Comparison of ENCODE assay signal across 14 cellular contexts in the genomic region with DNA sequence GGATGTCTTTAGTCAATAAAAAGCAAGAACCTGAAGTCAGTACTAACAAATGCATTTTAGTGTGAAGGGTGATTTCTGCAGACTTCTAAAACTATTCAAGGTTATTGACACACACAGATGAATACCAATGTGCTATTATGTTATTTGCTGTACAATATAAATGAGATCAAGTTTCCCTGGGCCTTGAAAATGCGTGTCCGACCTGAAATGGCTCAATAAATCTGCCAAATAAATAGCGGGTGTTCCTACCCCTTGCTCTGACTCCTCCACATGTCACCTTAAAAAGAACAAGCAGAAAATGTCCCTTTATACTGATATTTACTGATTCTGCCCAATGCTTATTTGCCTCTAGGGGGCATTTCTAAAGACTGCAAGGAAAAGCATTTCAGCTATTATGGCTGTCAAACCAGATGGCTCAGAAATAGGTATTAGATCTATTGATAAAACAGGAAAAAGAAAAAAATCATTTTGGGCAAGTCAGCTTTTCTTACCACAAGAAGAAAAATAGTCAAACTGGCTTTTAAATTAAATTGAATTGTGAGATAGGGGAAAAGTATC.
DNase-seq lines count a peak whose midpoint lies in the region; TF ChIP-seq lines count a peak whose summit lies in the region.
"Had no signal": no experiment of that assay in that cellular context is flagged by ENCODE, and none has a peak within 500 bp of the region (broad histone marks: within the 10 kb centered on the region; RNA-seq: fewer than 3 reads in every experiment).

No MANE protein-coding gene starts in this region.

- TF ChIP-seq CTCF in brain microvascular endothelial cell (IDR thresholded peaks at IDR 0.05; ENCODE audit: low read depth, low read length, missing control alignments) (peak; percentile 26), retinal pigment epithelial cell (conservative IDR thresholded peaks at IDR 0.05; ENCODE audit: low read depth, low read length) (peak; percentile 14)

- no peaks in the 10 kb centered on the region for H3K27me3 ChIP-seq in brain microvascular endothelial cell (replicated peaks)
- H3K27me3 ChIP-seq: cardiac muscle cell, vagina had no signal

- no peaks in the 10 kb centered on the region for H3K36me3 ChIP-seq in brain microvascular endothelial cell (replicated peaks)
- H3K36me3 ChIP-seq: cardiac muscle cell, vagina had no signal

- in situ Hi-C loops in brain microvascular endothelial cell (cut with HindIII; ENCODE audit: low pct_ligation_motif_present, low sequenced_read_pairs) = no loop called here

- H3K4me3 ChIP-seq in brain microvascular endothelial cell (ENCODE audit: low read depth, low read length) (no peak overlapping the region), retinal pigment epithelial cell (ENCODE audit: low read length) (no peak overlapping the region)
- H3K4me3 ChIP-seq: cardiac muscle cell, vagina had no signal

- DNase-seq in NCI-H1417 (lab: John Stamatoyannopoulos, UW) = peak; percentile 9 to 65 (median 19)
- DNase-seq in NCI-H1417 treated with DMSO at 0.1 percent for 48 hours (lab: John Stamatoyannopoulos, UW) = no peak
- DNase-seq in Kasumi-1 (lab: John Stamatoyannopoulos, UW) = peak; percentile 18 to 58
- no peak for DNase-seq in brain microvascular endothelial cell
- DNase-seq in retinal pigment epithelial cell (ENCODE audit: low read depth) = no peak
- DNase-seq in iPS-NIHi7 (ENCODE audit: extremely low spot score) = no peak
- no peak for DNase-seq in 8988T
- DNase-seq in stimulated activated naive CD4-positive, alpha-beta T cell (lab: John Stamatoyannopoulos, UW) = no peak
- DNase-seq: activated CD8-positive, alpha-beta memory T cell treated with anti-CD3 and anti-CD28 coated beads, Interleukin-2, amount 50 U/mL, for 48 hours; activated naive CD4-positive, alpha-beta T cell treated with anti-CD3 and anti-CD28 coated beads, Interleukin-2, amount 10 ng/mL, durations not matched to agents 7 days and 5 days; Karpas-422; NCI-H345 had no signal

- H3K27ac ChIP-seq in brain microvascular endothelial cell = no peak overlapping the region
- H3K27ac ChIP-seq: cardiac muscle cell, vagina had no signal

Comparison
In these comparisons a context has a peak if more than half of its experiments do, and no peak if none do; other contexts are left out.
1. DNase-seq: peak in NCI-H1417 (3 of 3) and Kasumi-1 (2 of 2); none in NCI-H1417 treated with DMSO at 0.1 percent for 48 hours (single experiment), brain microvascular endothelial cell (single experiment), retinal pigment epithelial cell (single experiment), iPS-NIHi7 (single experiment), 8988T (single experiment) and stimulated activated naive CD4-positive, alpha-beta T cell (0 of 6).